ENCODE assay signal across 1 cellular context in genomic region chr1:75786901-75787455, GRCh38.
TF ChIP-seq lines count a peak whose summit lies in the region.

No MANE protein-coding gene starts in this region.

TF ChIP-seq in SK-N-SH, 30 proteins besides CTCF, POLR2A, EP300 and RAD21 (continued from another document):
- TF ChIP-seq REST (IDR thresholded peaks at IDR 0.05; ENCODE audit: low read depth, low read length): no peak
- no peak for TF ChIP-seq CHD2 (IDR thresholded peaks at IDR 0.05; ENCODE audit: low read length, partially characterized antibody)
- TF ChIP-seq ELF1 (IDR thresholded peaks at IDR 0.05): no peak
- no peak for TF ChIP-seq GATA2 (CRISPR knock-in tag; IDR thresholded peaks at IDR 0.05)
- no peak for TF ChIP-seq JUND (IDR thresholded peaks at IDR 0.05)
- TF ChIP-seq FOSL2 (IDR thresholded peaks at IDR 0.05; ENCODE audit: borderline replicate concordance, low read depth): no peak
- TF ChIP-seq TAF1 (IDR thresholded peaks at IDR 0.05; ENCODE audit: borderline replicate concordance, low read depth, low read length): no peak
- no peak for TF ChIP-seq NRF1 (IDR thresholded peaks at IDR 0.05; ENCODE audit: low read depth, low read length)
- TF ChIP-seq PBX3 (IDR thresholded peaks at IDR 0.05): no peak
- TF ChIP-seq SIN3A (IDR thresholded peaks at IDR 0.05; ENCODE audit: borderline replicate concordance, low read depth, low read length): no peak
- no peak for TF ChIP-seq RFX5 (IDR thresholded peaks at IDR 0.05; ENCODE audit: low read length)
- no peak for TF ChIP-seq TEAD4 (IDR thresholded peaks at IDR 0.05; ENCODE audit: borderline replicate concordance, insufficient read depth)
- no peak for TF ChIP-seq RCOR1 (IDR thresholded peaks at IDR 0.05; ENCODE audit: low read length)
- TF ChIP-seq FOXJ3 (CRISPR knock-in tag; IDR thresholded peaks at IDR 0.05): no peak
- no peak for TF ChIP-seq MEF2A (IDR thresholded peaks at IDR 0.05; ENCODE audit: borderline replicate concordance, low read depth)
